ENCODE assay signal across 8 cellular contexts in the genomic region with DNA sequence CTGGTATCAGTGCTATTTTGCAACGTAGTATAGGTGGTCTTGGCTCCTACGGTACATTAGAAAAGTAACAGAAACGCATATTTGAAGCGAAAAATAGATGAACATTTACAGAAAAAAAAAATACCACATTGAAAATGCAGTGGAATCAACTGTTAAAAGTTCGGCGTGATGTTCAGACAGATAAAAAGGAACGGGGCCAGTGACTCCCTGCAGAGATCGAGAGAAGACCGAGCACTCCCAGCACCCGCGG. TPM values are rescaled to one million over a fixed set of nuclear protein-coding genes. Genes with fewer than 3 reads are reported as not detected.
DNase-seq lines count a peak whose midpoint lies in the region; ATAC-seq, FAIRE-seq and TF ChIP-seq lines count a peak whose summit lies in the region.

No MANE protein-coding gene starts in this region.

- no peak overlapping the region for H2BK120ac ChIP-seq in H1 (replicated peaks; ENCODE audit: low read depth, low read length)

- H4K20me1 ChIP-seq in OCI-LY1 (ENCODE audit: insufficient read depth, low read length), result no peaks in the 10 kb centered on the region
- H4K20me1 ChIP-seq in H1 (replicated peaks in 1 of 2; ENCODE audit: control insufficient read depth in 1 of 2, insufficient read depth in 2 of 2, low read length in 2 of 2), result peaks cover 0 to 5% of the 10 kb centered on the region in 2 experiments
- peaks cover 3% of the 10 kb centered on the region for H4K20me1 ChIP-seq in neural progenitor cell (ENCODE audit: low read depth)

- H3K4ac ChIP-seq in H1 (replicated peaks; ENCODE audit: insufficient read length, low read depth, low read length), result no peak overlapping the region

- no peak for TF ChIP-seq EP300 in H1 (IDR thresholded peaks at IDR 0.05; ENCODE audit: borderline replicate concordance in 1 of 2, low read depth in 2 of 2, low read length in 2 of 2)

- no peak overlapping the region for H3K23ac ChIP-seq in H1 (ENCODE audit: insufficient read length)

- peaks cover 2% of the 10 kb centered on the region for H3K27me3 Mint-ChIP-seq in neural progenitor cell (ENCODE audit: insufficient read depth, low read depth)

- peak overlapping the region; percentile 96 for H4K5ac ChIP-seq in H1 (ENCODE audit: insufficient read length, low read depth, low read length)

- H3K9me3 ChIP-seq in OCI-LY1 (ENCODE audit: low read length) (no peaks in the 10 kb centered on the region), H1 (ENCODE audit: insufficient read depth in 2 of 2, low read depth in 1 of 2, low read length in 1 of 2) (no peaks in the 10 kb centered on the region), neural progenitor cell (ENCODE audit: low read depth) (no peaks in the 10 kb centered on the region)

- H3K9me3 Mint-ChIP-seq in neural progenitor cell, result no peaks in the 10 kb centered on the region

- CTCF ChIA-PET in H1 (lab: Charles Lee; ENCODE audit: partially characterized antibody), result interaction anchor here (1.0 to 1.6 kb wide), 4 partner anchors 40 to 336 kb away, joined by 3 to 4 read pairs (median 4); no protein-coding TSS in a partner anchor

- WGBS in H1 (ENCODE audit: extremely low coverage in 1 of 2, insufficient coverage in 1 of 2, insufficient read length in 1 of 2, insufficient replicate concordance in 2 of 2, low coverage in 1 of 2, low lambda C conversion rate in 2 of 2, missing lambda C conversion rate in 1 of 2), 2 experiments, result 3% methylated on average over 11 of the region's 11 CpGs; no CpG with 5 or more reads in 1 of the 2 experiments

- H3K27me3 ChIP-seq in OCI-LY1 (ENCODE audit: insufficient read depth, low read length) (no peaks in the 10 kb centered on the region), H1 (replicated peaks in 1 of 4; ENCODE audit: control insufficient read depth in 3 of 4, extremely low read depth in 1 of 4, insufficient read depth in 3 of 4, low read length in 3 of 4) (no peaks in the 10 kb centered on the region), neural progenitor cell (no peaks in the 10 kb centered on the region)

- H3K27ac Mint-ChIP-seq in neural progenitor cell, result no peak overlapping the region

- H3K79me1 ChIP-seq in H1 (ENCODE audit: low read depth, low read length), result peaks cover 2% of the 10 kb centered on the region; the same call in 1 of the 2 replicates

- POLR2A ChIA-PET in H1 (lab: Charles Lee; ENCODE audit: partially characterized antibody), result interaction anchor here (0.9 to 1.6 kb wide), 4 partner anchors 9 to 23 kb away, joined by 3 to 4 read pairs (median 4); a partner anchor contains a TSS

- ATAC-seq in HG02571 (IDR thresholded peaks at IDR 0.05; ENCODE audit: unreplicated experiment), result no peak

- H3F3A ChIP-seq in OCI-LY1 (ENCODE audit: insufficient read depth, low read length), result no peaks in the 10 kb centered on the region
- peaks cover 6% of the 10 kb centered on the region for H3F3A ChIP-seq in neural progenitor cell (ENCODE audit: low read depth)

- H4K8ac ChIP-seq in H1 (ENCODE audit: extremely low read depth, insufficient read depth, low read length), result peak overlapping the region; percentile 98; the same call in 1 of the 2 replicates

- peaks cover 4% of the 10 kb centered on the region; the same call in 1 of the 2 replicates for H3K23me2 ChIP-seq in H1 (ENCODE audit: low read depth, low read length)

- peaks cover 5% of the 10 kb centered on the region for H3K36me3 Mint-ChIP-seq in neural progenitor cell

- no peak overlapping the region for H2BK12ac ChIP-seq in H1 (ENCODE audit: low read depth, low read length)

- FAIRE-seq in H1 (lab: Jason Lieb, UNC), result no peak

- no peak overlapping the region for H3K14ac ChIP-seq in H1 (ENCODE audit: insufficient read length)

- TF ChIP-seq CTCF in C4-2B (conservative IDR thresholded peaks at IDR 0.05), result no peak
- TF ChIP-seq CTCF in OCI-LY1 (IDR thresholded peaks at IDR 0.05; ENCODE audit: low read length), result no peak
- no peak for TF ChIP-seq CTCF in H1 (IDR thresholded peaks at IDR 0.05; ENCODE audit: control extremely low read depth in 1 of 3, insufficient read depth in 1 of 3, low read depth in 1 of 3, low read length in 3 of 3)
- TF ChIP-seq CTCF in neural progenitor cell (IDR thresholded peaks at IDR 0.05), result no peak

- TF ChIP-seq RAD21 in H1 (IDR thresholded peaks at IDR 0.05 in 1 of 2, conservative IDR thresholded peaks at IDR 0.05 in 1 of 2; ENCODE audit: low read depth in 2 of 2, low read length in 2 of 2), result no peak

- peaks cover 12% of the 10 kb centered on the region for H3K4me1 Mint-ChIP-seq in neural progenitor cell

- no peak overlapping the region for H2BK20ac ChIP-seq in H1 (ENCODE audit: low read length)

- H3K4me1 ChIP-seq in OCI-LY1 (ENCODE audit: insufficient read depth, low read length, severe bottlenecking) (peaks cover 18% of the 10 kb centered on the region), H1 (replicated peaks in 1 of 4; ENCODE audit: control insufficient read depth in 3 of 4, insufficient read depth in 4 of 4, low read length in 3 of 4) (peaks cover 0 to 2% (median under 1%) of the 10 kb centered on the region in 4 experiments; a peak in 2 of 7 replicates), neural progenitor cell (peaks cover 3% of the 10 kb centered on the region)

- peaks cover 10% of the 10 kb centered on the region; the same call in 1 of the 2 replicates for H3K36me3 ChIP-seq in OCI-LY1 (ENCODE audit: insufficient read depth, low read length)
- H3K36me3 ChIP-seq in H1 (ENCODE audit: control insufficient read depth in 2 of 4, insufficient read depth in 4 of 4, low read length in 3 of 4), result peaks cover 0 to 6% (median 4%) of the 10 kb centered on the region in 4 experiments; a peak in 4 of 8 replicates
- no peaks in the 10 kb centered on the region for H3K36me3 ChIP-seq in neural progenitor cell

- H3K27ac ChIP-seq in C4-2B (peak overlapping the region; percentile 89), OCI-LY1 (ENCODE audit: low read depth, low read length, poor library complexity, severe bottlenecking) (peak overlapping the region; percentile 53), H1 (ENCODE audit: low read depth, low read length) (peak overlapping the region; percentile 86; the same call in 1 of the 2 replicates), neural progenitor cell (no peak overlapping the region)

- peak overlapping the region; percentile 25 for H3K56ac ChIP-seq in H1 (replicated peaks; ENCODE audit: insufficient read length, low read depth, low read length)

- peak overlapping the region; percentile 93 for H3K4me3 Mint-ChIP-seq in neural progenitor cell

- no peak for DNase-seq in H1 (ENCODE audit: low read depth in 1 of 2, low spot score in 2 of 2)
- DNase-seq in neural progenitor cell (ENCODE audit: low spot score), result no peak
- DNase-seq in hepatic stellate cell (ENCODE audit: low spot score), result no peak
- DNase-seq in 8988T, result no peak
- DNase-seq in epidermal melanocyte (ENCODE audit: insufficient read length, low spot score), result no peak

- H4K91ac ChIP-seq in H1 (replicated peaks; ENCODE audit: insufficient read length, low read length), result no peak overlapping the region

- H3K79me2 ChIP-seq in OCI-LY1 (ENCODE audit: insufficient read depth, low read length), result 0 out of 2 replicates have a peak, but pooled peaks cover 5% of the 10 kb centered on the region
- peaks cover 0 to 13% of the 10 kb centered on the region in 2 experiments; a peak in 3 of 4 replicates for H3K79me2 ChIP-seq in H1 (ENCODE audit: control insufficient read depth in 1 of 2, insufficient read depth in 2 of 2, low read length in 2 of 2)
- peaks cover 22% of the 10 kb centered on the region for H3K79me2 ChIP-seq in neural progenitor cell (ENCODE audit: low read depth)

- H3K9ac ChIP-seq in OCI-LY1 (ENCODE audit: low read length) (peak overlapping the region; percentile 78), H1 (replicated peaks in 1 of 4; ENCODE audit: extremely low read depth in 1 of 4, low read depth in 3 of 4, low read length in 3 of 4) (peak overlapping the region; percentile 81 to 93 (median 87); a peak in 6 of 7 replicates), neural progenitor cell (peak overlapping the region; percentile 84)

- TF ChIP-seq POLR2A in H1 (IDR thresholded peaks at IDR 0.05; ENCODE audit: control extremely low read depth in 1 of 2, low read depth in 2 of 2, low read length in 2 of 2), result no peak

- H2BK5ac ChIP-seq in H1 (ENCODE audit: low read depth, low read length), result peak overlapping the region; percentile 87

- H3K18ac ChIP-seq in H1 (ENCODE audit: extremely low read depth, low read length), result no peak overlapping the region

- no peak overlapping the region for H2BK15ac ChIP-seq in H1 (ENCODE audit: low read length)

- no peak overlapping the region for H2AK5ac ChIP-seq in H1 (ENCODE audit: low read depth, low read length)

- H2AFZ ChIP-seq in OCI-LY1 (ENCODE audit: low read length), result no peak overlapping the region
- H2AFZ ChIP-seq in H1 (ENCODE audit: low read length), result no peak overlapping the region
- peak overlapping the region; percentile 31 for H2AFZ ChIP-seq in neural progenitor cell (replicated peaks)

- H3K9me2 ChIP-seq in OCI-LY1 (ENCODE audit: low read depth, low read length), result no peaks in the 10 kb centered on the region

- H3K4me2 ChIP-seq in OCI-LY1 (ENCODE audit: low read length) (peak overlapping the region; percentile 90), H1 (ENCODE audit: insufficient read depth in 1 of 2, low read depth in 2 of 2, low read length in 2 of 2) (peak overlapping the region; percentile 58 to 77), neural progenitor cell (peak overlapping the region; percentile 85)

- H3K4me3 ChIP-seq in OCI-LY1 (ENCODE audit: low read depth, low read length, poor library complexity, severe bottlenecking), result peak overlapping the region; percentile 96
- peak overlapping the region; percentile 72 to 97 (median 93) for H3K4me3 ChIP-seq in H1 (ENCODE audit: extremely low read depth in 1 of 4, insufficient read depth in 2 of 4, low read depth in 3 of 4, low read length in 4 of 4)
- peak overlapping the region; percentile 87 for H3K4me3 ChIP-seq in neural progenitor cell

RNA-seq across cellular contexts. Expression of a gene that starts 0.4 kb away (rescaled TPM):
- total RNA-seq in H1 (2021; fragmentation: NEBNext Ultra II Directional; extraction: Animal tissue kit (Norgen Biotek cat#: 25700)), result 19.8 and 21.9 TPM in 2 replicates
- 8.6 and 9.5 TPM in 2 replicates for polyA plus RNA-seq in H1 (2011; rRNA removed)
- polyA plus RNA-seq in H1 (2011; cell fraction: cytosol; rRNA removed), result 8.3 TPM
- polyA plus RNA-seq in H1 (2011; cell fraction: nucleus; rRNA removed), result 11.0 TPM
- polyA plus RNA-seq in H1 (2012, experiment 1 of 2), result 8.9 to 11.6 TPM (median 10.6 TPM) in 4 replicates
- polyA plus RNA-seq in H1 (2012, experiment 2 of 2), result 0.62 TPM
- 11.3 TPM for polyA plus RNA-seq in H1 (2013, experiment 1 of 2)
- 10.3 TPM for polyA plus RNA-seq in H1 (2013, experiment 2 of 2)
- 30.1 and 31.7 TPM in 2 replicates for polyA minus RNA-seq in H1 (2011; rRNA and poly(A)+ RNA removed)
- polyA minus RNA-seq in H1 (2011; cell fraction: cytosol; rRNA and poly(A)+ RNA removed), result 26.0 TPM
- polyA minus RNA-seq in H1 (2011; cell fraction: nucleus; rRNA and poly(A)+ RNA removed), result 19.5 TPM
- total RNA-seq in neural progenitor cell (ENCODE audit: low replicate concordance), result 21.5 and 26.1 TPM in 2 replicates

RNA-seq across cellular contexts. Expression of a gene that starts 16.7 kb away (rescaled TPM):
- total RNA-seq in H1 (2021; fragmentation: NEBNext Ultra II Directional; extraction: Animal tissue kit (Norgen Biotek cat#: 25700)), result 10.6 and 11.1 TPM in 2 replicates
- polyA plus RNA-seq in H1 (2011; rRNA removed), result 7.7 and 7.9 TPM in 2 replicates
- polyA plus RNA-seq in H1 (2011; cell fraction: cytosol; rRNA removed), result 6.7 TPM
- polyA plus RNA-seq in H1 (2011; cell fraction: nucleus; rRNA removed), result 50.6 TPM
- polyA plus RNA-seq in H1 (2012, experiment 1 of 2), result 5.9 to 13.0 TPM (median 10.2 TPM) in 4 replicates
- 5.9 TPM for polyA plus RNA-seq in H1 (2012, experiment 2 of 2)
- polyA plus RNA-seq in H1 (2013, experiment 1 of 2), result 7.2 TPM
- polyA plus RNA-seq in H1 (2013, experiment 2 of 2), result 7.0 TPM
- 1.2 and 2.6 TPM in 2 replicates for polyA minus RNA-seq in H1 (2011; rRNA and poly(A)+ RNA removed)
- 3.0 TPM for polyA minus RNA-seq in H1 (2011; cell fraction: cytosol; rRNA and poly(A)+ RNA removed)
- 10.6 TPM for polyA minus RNA-seq in H1 (2011; cell fraction: nucleus; rRNA and poly(A)+ RNA removed)
- 0.87 TPM in 1 of 2 replicates, not detected in the other for total RNA-seq in neural progenitor cell (ENCODE audit: low replicate concordance)

RNA-seq across cellular contexts. Expression of a gene that starts 45.5 kb away (rescaled TPM):
- 0.65 and 0.82 TPM in 2 replicates for total RNA-seq in H1 (2021; fragmentation: NEBNext Ultra II Directional; extraction: Animal tissue kit (Norgen Biotek cat#: 25700))
- 0.50 and 0.60 TPM in 2 replicates for polyA plus RNA-seq in H1 (2011; rRNA removed)
- polyA plus RNA-seq in H1 (2011; cell fraction: cytosol; rRNA removed), result 0.59 TPM
- 1.0 TPM for polyA plus RNA-seq in H1 (2011; cell fraction: nucleus; rRNA removed)
- 0.33 to 0.53 TPM (median 0.35 TPM) in 4 replicates for polyA plus RNA-seq in H1 (2012, experiment 1 of 2)
- 0.35 TPM for polyA plus RNA-seq in H1 (2012, experiment 2 of 2)
- polyA plus RNA-seq in H1 (2013, experiment 1 of 2), result 0.65 TPM
- 0.57 TPM for polyA plus RNA-seq in H1 (2013, experiment 2 of 2)
- 0.07 TPM in 1 of 2 replicates, not detected in the other for polyA minus RNA-seq in H1 (2011; rRNA and poly(A)+ RNA removed)
- polyA minus RNA-seq in H1 (2011; cell fraction: cytosol; rRNA and poly(A)+ RNA removed), result 0.73 TPM
- polyA minus RNA-seq in H1 (2011; cell fraction: nucleus; rRNA and poly(A)+ RNA removed), result 0.60 TPM
- total RNA-seq in neural progenitor cell (ENCODE audit: low replicate concordance), result not detected in 2 replicates
